Comparison of ENCODE assay signal across 8 cellular contexts in the genomic region with DNA sequence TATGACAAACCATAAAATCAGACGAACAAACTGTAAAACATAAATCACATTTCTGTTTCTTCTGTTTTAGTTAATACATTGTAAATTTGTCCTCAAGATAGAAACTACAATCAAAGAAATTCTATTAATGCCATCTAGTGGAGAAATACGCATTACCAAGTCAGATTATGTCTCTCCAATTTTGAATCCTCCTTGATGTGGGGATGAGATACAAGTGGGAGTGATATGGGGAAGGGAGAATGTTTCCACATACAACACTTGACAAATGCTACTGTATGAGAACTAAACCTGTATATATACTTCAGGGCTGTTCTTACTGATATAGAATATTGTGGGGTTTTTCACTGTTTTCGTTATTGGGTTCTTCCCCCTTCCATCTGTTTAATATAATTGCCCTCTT. TPM values are rescaled to one million over a fixed set of nuclear protein-coding genes. Genes with fewer than 3 reads are reported as not detected.
DNase-seq lines count a peak whose midpoint lies in the region; ATAC-seq and TF ChIP-seq lines count a peak whose summit lies in the region.

No MANE protein-coding gene starts in this region.

- H3K4me1 ChIP-seq in fibroblast of lung (ENCODE audit: control insufficient read depth, extremely low read depth, insufficient read depth, low read length) (no peaks in the 10 kb centered on the region), transverse colon (peaks cover 0 to 12% (median 0%) of the 10 kb centered on the region in 4 donors)

- H3K9me3 ChIP-seq in fibroblast of lung (ENCODE audit: control insufficient read depth, insufficient read depth, low read depth, low read length) (no peaks in the 10 kb centered on the region), transverse colon (no peaks in the 10 kb centered on the region)

- H3K36me3 ChIP-seq in fibroblast of lung (ENCODE audit: control insufficient read depth, insufficient read depth, low read length) (no peaks in the 10 kb centered on the region), transverse colon (no peaks in the 10 kb centered on the region)

- no peak overlapping the region for H3K4me3 ChIP-seq in AG04449 (ENCODE audit: low read depth, low read length)
- H3K4me3 ChIP-seq in fibroblast of lung (replicated peaks in 1 of 4; ENCODE audit: control extremely low read depth in 1 of 4, insufficient read depth in 1 of 4, low read depth in 3 of 4, low read length in 4 of 4), result no peak overlapping the region
- no peak overlapping the region for H3K4me3 ChIP-seq in transverse colon

- no peak overlapping the region for H2AFZ ChIP-seq in fibroblast of lung (ENCODE audit: low read length)

- no peak for TF ChIP-seq POLR2A in transverse colon (IDR thresholded peaks at IDR 0.05)

- in situ Hi-C loops in GM13977 (cut with MboI; ENCODE audit: low pct_unique_long_range_greater_than_20kb, low sequenced_read_pairs, unreplicated experiment) (no loop called here), transverse colon (cut with MboI; ENCODE audit: low pct_ligation_motif_present in 1 of 4, low pct_unique_long_range_greater_than_20kb in 1 of 4, low sequenced_read_pairs in 3 of 4) (no loop called here)

- CTCF ChIA-PET in AG04449 (lab: Yijun Ruan, JAX), result interaction anchor here (0.8 to 1.3 kb wide), 2 partner anchors 116 to 119 kb away, joined by 3 read pairs; no protein-coding TSS in a partner anchor

- peak; percentile 14 for TF ChIP-seq CTCF in AG04449 (IDR thresholded peaks at IDR 0.05; ENCODE audit: insufficient read depth, low read length, missing control alignments)
- TF ChIP-seq CTCF in GM13977 (IDR thresholded peaks at IDR 0.05; ENCODE audit: extremely low read depth, insufficient read depth, missing control alignments), result peak; percentile 42
- TF ChIP-seq CTCF in fibroblast of lung (conservative IDR thresholded peaks at IDR 0.05 in 1 of 2, IDR thresholded peaks at IDR 0.05 in 1 of 2; ENCODE audit: low read depth in 1 of 2, low read length in 2 of 2), result peak; percentile 31 to 58
- TF ChIP-seq CTCF in transverse colon (IDR thresholded peaks at IDR 0.05), result peak in 4 of 5 experiments; percentile 19 to 43 (median 36)

- H3K27ac ChIP-seq in fibroblast of lung (ENCODE audit: insufficient read depth, low read length) (no peak overlapping the region), transverse colon (no peak overlapping the region), substantia nigra (ENCODE audit: low read depth, low read length, poor library complexity, severe bottlenecking) (no peak overlapping the region)

- no peaks in the 10 kb centered on the region for H3K79me2 ChIP-seq in fibroblast of lung (ENCODE audit: control insufficient read depth, insufficient read depth, low read length)

- no peak for ATAC-seq in HG03432 (IDR thresholded peaks at IDR 0.05; ENCODE audit: unreplicated experiment)

- TF ChIP-seq EP300 in transverse colon (IDR thresholded peaks at IDR 0.05; ENCODE audit: low read depth), result no peak

- H3K27me3 ChIP-seq in fibroblast of lung (ENCODE audit: control insufficient read depth, insufficient read depth, low read length) (no peaks in the 10 kb centered on the region), transverse colon (peaks cover 35% of the 10 kb centered on the region)

- no peak overlapping the region for H3K9ac ChIP-seq in fibroblast of lung (ENCODE audit: insufficient read depth, low read length)

- intact Hi-C loops in transverse colon (cut with DNase I; ENCODE audit: low total_unique reads), result loop anchor here (10.0 kb wide), 2 partner anchors 93 to 117 kb away; no protein-coding TSS in a partner anchor

- H3K4me2 ChIP-seq in fibroblast of lung (ENCODE audit: extremely low read depth, insufficient read depth, low read length), result no peak overlapping the region

- WGBS in transverse colon (ENCODE audit: low coverage in 1 of 2), 2 donors, result 19 to 20% methylated on average over 3 of the region's 3 CpGs

- POLR2A ChIA-PET in AG04449 (lab: Yijun Ruan, JAX), result no interaction called here

- DNase-seq in AG04449 (ENCODE audit: low read depth, low spot score) (no peak), GM13977 (ENCODE audit: low spot score) (peak; percentile 25), NCI-H774 (lab: John Stamatoyannopoulos, UW) (peak; percentile 13), fibroblast of lung (ENCODE audit: low read depth in 2 of 2) (peak; percentile 10 to 57), transverse colon (no peak), GM19240 (ENCODE audit: insufficient read length, low spot score) (no peak), substantia nigra (lab: John Stamatoyannopoulos, UW) (no peak)

- H4K20me1 ChIP-seq in fibroblast of lung (ENCODE audit: control insufficient read depth, extremely low read depth, insufficient read depth, low read length), result no peaks in the 10 kb centered on the region

RNA-seq across cellular contexts. Expression of a gene that starts 2.6 kb away (rescaled TPM):
- total RNA-seq in fibroblast of lung (0.83 and 1.8 TPM in 2 replicates), transverse colon (10 to 100 TPM in 1 of 4 donors, under 1 TPM in 2, not detected in 1; 0.14 to 30.7 (median 0.95) TPM)
- polyA plus RNA-seq in fibroblast of lung, result 0.23 and 0.41 TPM in 2 replicates
- polyA plus RNA-seq in fibroblast of lung (2012), result 0.08 and 0.29 TPM in 2 replicates
- polyA minus RNA-seq in fibroblast of lung (ENCODE audit: low replicate concordance), result not detected in 2 replicates

Comparison
In these comparisons a context has a peak if more than half of its experiments do, and no peak if none do; other contexts are left out.
1. DNase-seq: peak in GM13977 (single experiment), NCI-H774 (single experiment) and fibroblast of lung (2 of 2); none in AG04449 (single experiment), transverse colon (single experiment), GM19240 (single experiment) and substantia nigra (0 of 49).
2. Peak in every context shown above with its lines, with median percentiles within 50 percentile points of each other: CTCF ChIP-seq.